18 cellular contexts compared by ENCODE assay signal in the genomic region with DNA sequence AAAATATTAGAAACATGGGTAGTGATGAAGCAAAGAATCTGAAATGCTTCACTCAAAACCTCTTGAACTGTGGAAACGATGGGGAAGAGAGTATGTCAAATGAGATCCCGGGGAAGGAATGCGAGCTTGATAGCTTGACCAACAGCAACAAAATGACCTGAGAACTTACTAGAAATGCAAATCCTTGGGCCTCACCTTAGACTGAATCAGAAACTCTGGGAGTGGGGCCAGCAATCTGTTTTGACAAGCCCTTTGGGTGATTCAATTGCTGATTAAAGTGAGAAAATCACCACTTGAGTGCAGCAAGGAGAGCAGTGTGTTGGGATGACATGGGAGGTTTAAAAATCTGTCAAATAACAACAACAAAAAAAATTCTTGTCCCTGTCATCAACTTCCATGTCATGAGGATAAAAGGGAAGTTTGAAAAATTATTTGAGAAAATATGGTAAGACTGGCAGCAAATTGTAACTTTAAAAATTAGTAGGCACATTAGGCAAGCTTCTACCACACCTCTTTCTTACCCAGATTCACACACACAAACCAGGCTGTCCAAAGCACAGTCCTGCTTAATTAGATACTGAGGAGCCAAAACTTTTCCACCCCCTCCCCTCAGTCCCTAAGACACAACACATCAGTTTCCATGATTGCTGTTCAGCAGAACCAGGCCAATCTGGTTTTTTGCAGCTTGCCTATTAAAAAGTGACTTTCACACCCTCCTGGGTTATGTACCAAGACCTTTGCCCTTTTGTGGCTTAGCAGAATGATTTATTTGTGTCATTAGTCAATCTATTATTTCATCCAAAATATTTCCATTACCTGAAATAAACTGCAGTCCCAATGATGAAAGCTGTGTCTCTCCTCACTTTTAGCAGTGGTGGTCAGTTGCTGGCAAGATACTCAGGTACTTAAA. TPM values are rescaled to one million over a fixed set of nuclear protein-coding genes. Genes with fewer than 3 reads are reported as not detected.
DNase-seq lines count a peak whose midpoint lies in the region; ATAC-seq and TF ChIP-seq lines count a peak whose summit lies in the region.
"Had no signal": no experiment of that assay in that cellular context is flagged by ENCODE, and none has a peak within 500 bp of the region (broad histone marks: within the 10 kb centered on the region; RNA-seq: fewer than 3 reads in every experiment).

No MANE protein-coding gene starts in this region.

- no peak for TF ChIP-seq POLR2A in esophagus muscularis mucosa (IDR thresholded peaks at IDR 0.05; ENCODE audit: low read depth)

- WGBS in esophagus muscularis mucosa, result 22% methylated on average over 3 of the region's 3 CpGs

- no peak overlapping the region for H3K9ac ChIP-seq in OCI-LY3 (ENCODE audit: low read length)

- no peaks in the 10 kb centered on the region for H3K27me3 ChIP-seq in DOHH2 (ENCODE audit: control insufficient read depth, low read length)
- H3K27me3 ChIP-seq in OCI-LY3 (ENCODE audit: low read depth, low read length), result no peaks in the 10 kb centered on the region
- no peaks in the 10 kb centered on the region for H3K27me3 ChIP-seq in esophagus muscularis mucosa
- H3K27me3 ChIP-seq: BE2C, gastroesophageal sphincter had no signal

- no peaks in the 10 kb centered on the region for H4K20me1 ChIP-seq in DOHH2 (ENCODE audit: control insufficient read depth, insufficient read depth, low read depth, low read length)
- H4K20me1 ChIP-seq in OCI-LY3 (ENCODE audit: insufficient read depth, low read length), result no peaks in the 10 kb centered on the region

- no peaks in the 10 kb centered on the region for H3K9me3 Mint-ChIP-seq in T-helper 2 cell treated with Interferon-gamma antibody and Interleukin-4, amounts not matched to agents 5 μg/mL and 100 μg/mL, for 36 hours
- H3K9me3 Mint-ChIP-seq: brain; effector memory CD8-positive, alpha-beta T cell had no signal

- no peaks in the 10 kb centered on the region for H3K27me3 Mint-ChIP-seq in T-helper 2 cell treated with Interferon-gamma antibody and Interleukin-4, amounts not matched to agents 5 μg/mL and 100 μg/mL, for 36 hours (ENCODE audit: low read depth)
- H3K27me3 Mint-ChIP-seq: brain had no signal

- intact Hi-C loops in esophagus muscularis mucosa (cut with DNase I), result no loop called here

- H3K9me2 ChIP-seq in DOHH2 (replicated peaks; ENCODE audit: control insufficient read depth, low read length), result no peaks in the 10 kb centered on the region

- H3K4me3 Mint-ChIP-seq in T-helper 2 cell treated with Interferon-gamma antibody and Interleukin-4, amounts not matched to agents 5 μg/mL and 100 μg/mL, for 36 hours, result no peak overlapping the region
- H3K4me3 Mint-ChIP-seq: brain; effector memory CD8-positive, alpha-beta T cell had no signal

- DNase-seq in epithelial cell of esophagus (ENCODE audit: low read depth), result peak; percentile 95
- no peak for DNase-seq in omental fat pad (ENCODE audit: low spot score)
- DNase-seq in central memory CD4-positive, alpha-beta T cell, result no peak
- DNase-seq in esophagus muscularis mucosa (ENCODE audit: extremely low spot score), result no peak
- no peak for DNase-seq in T-helper 2 cell treated with Interferon-gamma antibody and Interleukin-4, amounts not matched to agents 5 μg/mL and 100 μg/mL, for 36 hours (ENCODE audit: low spot score)
- DNase-seq in mesenteric fat pad (ENCODE audit: low spot score), result no peak
- DNase-seq: activated CD8-positive, alpha-beta memory T cell treated with anti-CD3 and anti-CD28 coated beads for 24 hours; activated naive CD4-positive, alpha-beta T cell treated with Interleukin-2 at 50 U/mL for 16 hours; BE2C; effector memory CD8-positive, alpha-beta T cell; EL; NCI-H2171 treated with DMSO at 0.1 percent for 48 hours; stimulated activated CD4-positive, alpha-beta T cell treated with anti-CD3 and anti-CD28 coated beads, Interleukin-1b, Interleukin-23, amount 100 ng/mL, for 48 hours had no signal

- no peak overlapping the region for H3K4me3 ChIP-seq in DOHH2 (ENCODE audit: low read length)
- no peak overlapping the region for H3K4me3 ChIP-seq in OCI-LY3 (ENCODE audit: low read length)
- no peak overlapping the region for H3K4me3 ChIP-seq in epithelial cell of esophagus (ENCODE audit: low read length)
- H3K4me3 ChIP-seq in esophagus muscularis mucosa, result no peak overlapping the region
- H3K4me3 ChIP-seq: gastroesophageal sphincter had no signal

- H3K4me2 ChIP-seq in DOHH2 (ENCODE audit: low read length), result peak overlapping the region; percentile 55
- peak overlapping the region; percentile 56; the same call in 1 of the 2 replicates for H3K4me2 ChIP-seq in OCI-LY3 (ENCODE audit: low read length)

- H3K27ac ChIP-seq in DOHH2 (ENCODE audit: low read depth, low read length) (peak overlapping the region; percentile 53), OCI-LY3 (ENCODE audit: low read length) (peak overlapping the region; percentile 54; the same call in 1 of the 2 replicates), esophagus muscularis mucosa (replicated peaks in 1 of 4) (no peak overlapping the region)
- H3K27ac ChIP-seq: gastroesophageal sphincter had no signal

- no peak overlapping the region for H2AFZ ChIP-seq in OCI-LY3 (ENCODE audit: low read depth, low read length)

- H3K36me3 Mint-ChIP-seq in T-helper 2 cell treated with Interferon-gamma antibody and Interleukin-4, amounts not matched to agents 5 μg/mL and 100 μg/mL, for 36 hours (ENCODE audit: low read depth), result no peaks in the 10 kb centered on the region
- H3K36me3 Mint-ChIP-seq: brain had no signal

- H3K4me1 Mint-ChIP-seq in T-helper 2 cell treated with Interferon-gamma antibody and Interleukin-4, amounts not matched to agents 5 μg/mL and 100 μg/mL, for 36 hours (ENCODE audit: low read depth), result no peaks in the 10 kb centered on the region
- H3K4me1 Mint-ChIP-seq: brain had no signal

- no peaks in the 10 kb centered on the region for H3K9me3 ChIP-seq in DOHH2 (ENCODE audit: control insufficient read depth, insufficient read depth, low read length)
- H3K9me3 ChIP-seq in OCI-LY3 (ENCODE audit: insufficient read depth, low read length), result no peaks in the 10 kb centered on the region
- H3K9me3 ChIP-seq in esophagus muscularis mucosa, result no peaks in the 10 kb centered on the region
- H3K9me3 ChIP-seq: BE2C, gastroesophageal sphincter had no signal

- H3F3A ChIP-seq in DOHH2 (ENCODE audit: control insufficient read depth, insufficient read depth), result no peaks in the 10 kb centered on the region

- H3K4me1 ChIP-seq in DOHH2 (ENCODE audit: control insufficient read depth, low read length) (peaks cover 29% of the 10 kb centered on the region), OCI-LY3 (ENCODE audit: low read length) (peaks cover 36% of the 10 kb centered on the region), esophagus muscularis mucosa (no peaks in the 10 kb centered on the region)
- H3K4me1 ChIP-seq: BE2C, gastroesophageal sphincter had no signal

- no peaks in the 10 kb centered on the region for H3K36me3 ChIP-seq in DOHH2 (ENCODE audit: control insufficient read depth, low read length)
- H3K36me3 ChIP-seq in OCI-LY3 (replicated peaks; ENCODE audit: low read depth, low read length), result no peaks in the 10 kb centered on the region
- no peaks in the 10 kb centered on the region for H3K36me3 ChIP-seq in esophagus muscularis mucosa
- H3K36me3 ChIP-seq: BE2C, gastroesophageal sphincter had no signal

- no peak for TF ChIP-seq CTCF in DOHH2 (IDR thresholded peaks at IDR 0.05; ENCODE audit: low read depth, low read length, poor library complexity, severe bottlenecking)
- TF ChIP-seq CTCF in OCI-LY3 (IDR thresholded peaks at IDR 0.05; ENCODE audit: low read depth, low read length), result no peak
- TF ChIP-seq CTCF in epithelial cell of esophagus (IDR thresholded peaks at IDR 0.05; ENCODE audit: insufficient read depth, low read depth, low read length, missing control alignments), result no peak
- no peak for TF ChIP-seq CTCF in omental fat pad (IDR thresholded peaks at IDR 0.05)
- TF ChIP-seq CTCF in esophagus muscularis mucosa (IDR thresholded peaks at IDR 0.05), result no peak

- H3K27ac Mint-ChIP-seq in T-helper 2 cell treated with Interferon-gamma antibody and Interleukin-4, amounts not matched to agents 5 μg/mL and 100 μg/mL, for 36 hours, result no peak overlapping the region
- H3K27ac Mint-ChIP-seq: brain; effector memory CD8-positive, alpha-beta T cell had no signal

- TF ChIP-seq EP300 in esophagus muscularis mucosa (IDR thresholded peaks at IDR 0.05), result no peak

- H3K79me2 ChIP-seq in DOHH2 (ENCODE audit: control insufficient read depth, low read length) (no peaks in the 10 kb centered on the region), OCI-LY3 (ENCODE audit: low read length) (no peaks in the 10 kb centered on the region)

- ATAC-seq in omental fat pad (ENCODE audit: low FRiP score), result peak; percentile 66
- ATAC-seq: effector memory CD8-positive, alpha-beta T cell; gastroesophageal sphincter had no signal

RNA-seq across cellular contexts. Expression of gene CALCR, which starts 15.6 kb away (rescaled TPM):
- under 1 TPM in 3 of 4 donors, not detected in 1; 0.24 to 0.50 (median 0.28) TPM for total RNA-seq in omental fat pad
- under 1 TPM in 1 of 4 donors, not detected in 3; 0.17 TPM for total RNA-seq in esophagus muscularis mucosa
- 0.51 TPM for total RNA-seq in mesenteric fat pad
- total RNA-seq: pulmonary artery endothelial cell had no signal

Comparison
In these comparisons a context has a peak if more than half of its experiments do, and no peak if none do; other contexts are left out.
1. H3K27ac ChIP-seq: peak in DOHH2 (single experiment) and OCI-LY3 (single experiment); none in esophagus muscularis mucosa (0 of 4).